ENCODE assay signal across 19 cellular contexts in genomic region chr10:75465110-75465509, GRCh38. TPM values are rescaled to one million over a fixed set of nuclear protein-coding genes. Genes with fewer than 3 reads are reported as not detected.
DNase-seq lines count a peak whose midpoint lies in the region; ATAC-seq and TF ChIP-seq lines count a peak whose summit lies in the region.
"Had no signal": no experiment of that assay in that cellular context is flagged by ENCODE, and none has a peak within 500 bp of the region (broad histone marks: within the 10 kb centered on the region; RNA-seq: fewer than 3 reads in every experiment).

No MANE protein-coding gene starts in this region.

- H3K4ac ChIP-seq in trophoblast cell (ENCODE audit: low read depth, low read length), result no peak overlapping the region

- no peak overlapping the region for H2BK12ac ChIP-seq in trophoblast cell (ENCODE audit: low read length)

- no peaks in the 10 kb centered on the region for H3K27me3 ChIP-seq in esophagus muscularis mucosa
- no peaks in the 10 kb centered on the region for H3K27me3 ChIP-seq in trophoblast cell (ENCODE audit: insufficient read depth, low read length)
- H3K27me3 ChIP-seq in Karpas-422 (ENCODE audit: low read length), result no peaks in the 10 kb centered on the region
- H3K27me3 ChIP-seq: esophagus squamous epithelium, stomach had no signal

- 75% methylated on average over 6 of the region's 6 CpGs for WGBS in esophagus muscularis mucosa
- no CpG with 5 or more reads among the region's 6 CpGs for WGBS in trophoblast cell (ENCODE audit: extremely low coverage, insufficient coverage, insufficient read length)

- H3K4me3 ChIP-seq in esophagus muscularis mucosa (no peak overlapping the region), trophoblast cell (ENCODE audit: low read depth, low read length) (no peak overlapping the region), Karpas-422 (ENCODE audit: low read length) (no peak overlapping the region)
- H3K4me3 ChIP-seq: dorsolateral prefrontal cortex, esophagus squamous epithelium, HAP-1, stomach had no signal

- H3K36me3 ChIP-seq in esophagus muscularis mucosa (no peaks in the 10 kb centered on the region), trophoblast cell (ENCODE audit: control insufficient read depth in 1 of 2, insufficient read depth in 2 of 2, low read length in 2 of 2) (no peaks in the 10 kb centered on the region), Karpas-422 (ENCODE audit: insufficient read depth, low read length) (no peaks in the 10 kb centered on the region)
- H3K36me3 ChIP-seq: esophagus squamous epithelium, HAP-1 had no signal

- no peak for TF ChIP-seq EP300 in esophagus muscularis mucosa (IDR thresholded peaks at IDR 0.05)

- no peak overlapping the region for H3K18ac ChIP-seq in trophoblast cell (ENCODE audit: low read length)

- ATAC-seq in HG02885 (IDR thresholded peaks at IDR 0.05; ENCODE audit: poor library complexity, unreplicated experiment), result peak; percentile 41
- no peak for ATAC-seq in GM21737 (IDR thresholded peaks at IDR 0.05; ENCODE audit: unreplicated experiment)
- no peak for ATAC-seq in stimulated activated naive CD8-positive, alpha-beta T cell treated with anti-CD3 and anti-CD28 coated beads, Interleukin-15, Interleukin-2, amounts not matched to agents 100 U/mL and 50 U/mL, for 24 hours
- ATAC-seq: left lobe of liver, T-cell had no signal

- no peak for TF ChIP-seq POLR2A in esophagus muscularis mucosa (IDR thresholded peaks at IDR 0.05; ENCODE audit: low read depth)

- TF ChIP-seq CTCF in esophagus muscularis mucosa (IDR thresholded peaks at IDR 0.05), result no peak

- no peak overlapping the region for H2AK5ac ChIP-seq in trophoblast cell (ENCODE audit: low read length)

- H4K20me1 ChIP-seq in Karpas-422 (ENCODE audit: insufficient read depth, low read depth, low read length), result no peaks in the 10 kb centered on the region

- intact Hi-C loops in esophagus muscularis mucosa (cut with DNase I), result no loop called here

- no peaks in the 10 kb centered on the region for H3K9me2 ChIP-seq in Karpas-422 (replicated peaks; ENCODE audit: insufficient read depth, low read length)

- no peak overlapping the region for H2BK5ac ChIP-seq in trophoblast cell (ENCODE audit: low read depth, low read length, poor library complexity)

- no peak overlapping the region for H4K12ac ChIP-seq in trophoblast cell (ENCODE audit: low read depth, low read length)

- H3K27ac ChIP-seq in esophagus muscularis mucosa (replicated peaks in 1 of 4) (no peak overlapping the region), trophoblast cell (ENCODE audit: low read depth, low read length) (peak overlapping the region; percentile 41), Karpas-422 (ENCODE audit: low read length) (no peak overlapping the region)
- H3K27ac ChIP-seq: dorsolateral prefrontal cortex, stomach had no signal

- H3K14ac ChIP-seq in trophoblast cell (ENCODE audit: low read length), result no peak overlapping the region

- H3K9ac ChIP-seq in trophoblast cell (ENCODE audit: low read length) (no peak overlapping the region), Karpas-422 (ENCODE audit: low read length) (no peak overlapping the region)

- H3K4me1 ChIP-seq in esophagus muscularis mucosa (peaks cover 16 to 39% (median 32%) of the 10 kb centered on the region in 4 donors), trophoblast cell (ENCODE audit: control insufficient read depth in 1 of 2, insufficient read depth in 2 of 2, low read length in 2 of 2) (peaks cover 2 to 13% of the 10 kb centered on the region in 2 experiments), Karpas-422 (ENCODE audit: low read length) (no peaks in the 10 kb centered on the region)

- H4K91ac ChIP-seq in trophoblast cell (ENCODE audit: low read depth, low read length), result no peak overlapping the region

- H2BK120ac ChIP-seq in trophoblast cell (ENCODE audit: insufficient read depth, low read length, poor library complexity), result no peak overlapping the region

- H2AFZ ChIP-seq in trophoblast cell (ENCODE audit: insufficient read depth, low read length, poor library complexity), result no peak overlapping the region
- no peak overlapping the region for H2AFZ ChIP-seq in Karpas-422 (ENCODE audit: low read length)

- H3K9me3 ChIP-seq in esophagus muscularis mucosa, result no peaks in the 10 kb centered on the region
- no peaks in the 10 kb centered on the region for H3K9me3 ChIP-seq in trophoblast cell (ENCODE audit: insufficient read depth, low read depth, low read length)
- H3K9me3 ChIP-seq in Karpas-422 (ENCODE audit: low read length), result no peaks in the 10 kb centered on the region
- H3K9me3 ChIP-seq: esophagus squamous epithelium, HAP-1, stomach had no signal

- DNase-seq in NOMO-1 treated with dmso at 0.1 percent for 144 hours (lab: John Stamatoyannopoulos, UW; ENCODE audit: unreplicated experiment) (peak; percentile 26), esophagus muscularis mucosa (ENCODE audit: extremely low spot score) (peak; percentile 31), trophoblast cell (no peak), Karpas-422 (no peak), NCI-H526 (lab: John Stamatoyannopoulos, UW) (no peak)
- no peak for DNase-seq in stimulated activated naive CD8-positive, alpha-beta T cell treated with anti-CD3 and anti-CD28 coated beads, Interleukin-15, Interleukin-2, amounts not matched to agents 100 U/mL and 50 U/mL, for 24 hours
- DNase-seq: activated CD4-positive, alpha-beta T cell treated with anti-CD3 and anti-CD28 coated beads, Interleukin-2, amount 10 ng/mL, durations not matched to agents 7 days and 5 days; activated CD8-positive, alpha-beta memory T cell treated with anti-CD3 and anti-CD28 coated beads, Interleukin-2, amount 50 U/mL, for 4 hours; dorsolateral prefrontal cortex; esophagus squamous epithelium; MM.1S; NCI-H1930; stomach; T-cell had no signal

- H3K79me1 ChIP-seq in trophoblast cell (ENCODE audit: low read length), result peaks cover 1% of the 10 kb centered on the region

- no peak overlapping the region for H4K8ac ChIP-seq in trophoblast cell (ENCODE audit: low read depth, low read length)

- peak overlapping the region; percentile 34 for H3K4me2 ChIP-seq in trophoblast cell (ENCODE audit: low read length)
- H3K4me2 ChIP-seq in Karpas-422 (ENCODE audit: low read depth, low read length, poor library complexity, severe bottlenecking), result no peak overlapping the region

- no peaks in the 10 kb centered on the region for H3K79me2 ChIP-seq in trophoblast cell (ENCODE audit: control insufficient read depth, insufficient read depth, low read length, poor library complexity)
- no peaks in the 10 kb centered on the region for H3K79me2 ChIP-seq in Karpas-422 (ENCODE audit: low read length)

- H3K23ac ChIP-seq in trophoblast cell (ENCODE audit: low read length), result no peak overlapping the region

RNA-seq across cellular contexts. Expression of gene LRMDA, which starts 33.7 kb away (rescaled TPM):
- total RNA-seq in esophagus muscularis mucosa, result 10 to 100 TPM; 14.3 to 34.9 (median 26.5) TPM
- 3.3 and 3.7 TPM in 2 replicates for polyA plus RNA-seq in trophoblast cell (2013)
- total RNA-seq in Karpas-422 (2014; rRNA removed; shearing (Covaris generic); ENCODE audit: low replicate concordance), result not detected in 2 replicates
- total RNA-seq: activated CD4-positive, alpha-beta T cell treated with anti-CD3 and anti-CD28 coated beads, Interleukin-2, amount 10 ng/mL, durations not matched to agents 7 days and 5 days; G401 had no signal

Comparison
In these comparisons a context has a peak if more than half of its experiments do, and no peak if none do; other contexts are left out.
1. DNase-seq: peak in NOMO-1 treated with dmso at 0.1 percent for 144 hours (single experiment) and esophagus muscularis mucosa (single experiment); none in trophoblast cell (0 of 2), Karpas-422 (single experiment), NCI-H526 (0 of 2) and stimulated activated naive CD8-positive, alpha-beta T cell treated with anti-CD3 and anti-CD28 coated beads, Interleukin-15, Interleukin-2, amounts not matched to agents 100 U/mL and 50 U/mL, for 24 hours (single experiment).
2. RNA of gene LRMDA, which starts 33.7 kb away (total RNA-seq): 14.3 to 34.9 TPM in esophagus muscularis mucosa; not detected in Karpas-422; every median in the first group is over 10 times any median in the second.